In genomic region chr10:30574423-30574796, GRCh38 we compare ENCODE assay signal across 37 cellular contexts. TPM values are rescaled to one million over a fixed set of nuclear protein-coding genes. Genes with fewer than 3 reads are reported as not detected.
"Had no signal": no experiment of that assay in that cellular context is flagged by ENCODE, and none has a peak within 500 bp of the region (broad histone marks: within the 10 kb centered on the region; RNA-seq: fewer than 3 reads in every experiment).

No MANE protein-coding gene starts in this region.

- H3K9ac ChIP-seq: parathyroid adenoma had no signal

- H2AFZ ChIP-seq: parathyroid adenoma had no signal

- H3K4me3 ChIP-seq: esophagus muscularis mucosa, gastroesophageal sphincter, heart right ventricle, left lung, mucosa of descending colon, smooth muscle cell, stomach, thyroid gland, vagina had no signal

- H3K79me2 ChIP-seq: parathyroid adenoma had no signal

- DNase-seq: effector CD8-positive, alpha-beta T cell; foreskin keratinocyte; heart right ventricle; hippocampal formation; left cardiac atrium; left lung; mesenchymal stem cell; mucosa of descending colon; naive B cell; stimulated activated CD4-positive, alpha-beta T cell treated with anti-CD3 and anti-CD28 coated beads, Interleukin-2, amount 100 ng/mL, for 24 hours; stimulated activated CD4-positive, alpha-beta T cell treated with anti-CD3 and anti-CD28 coated beads, Interleukin-4, amount 100 ng/mL, for 24 hours; stimulated activated naive CD4-positive, alpha-beta T cell treated with Interleukin-2 at 50 U/mL for 16 hours; stomach; thyroid gland; trophoblast cell had no signal

- H3K9me3 ChIP-seq: mucosa of descending colon, stomach, thyroid gland, vagina had no signal

- H3K36me3 ChIP-seq: esophagus muscularis mucosa, gastroesophageal sphincter, heart right ventricle, left lung, stomach, thyroid gland, vagina had no signal

- H3K27ac ChIP-seq: esophagus muscularis mucosa, foreskin keratinocyte, gastroesophageal sphincter, parathyroid adenoma, stomach, thyroid gland, vagina had no signal

- H3K4me1 ChIP-seq: esophagus muscularis mucosa, foreskin keratinocyte, gastroesophageal sphincter, parathyroid adenoma, thyroid gland, vagina had no signal

- ATAC-seq: foreskin keratinocyte; gastroesophageal sphincter; mucosa of descending colon; natural killer cell treated with Interleukin-12 subunit alpha and Interleukin-12 subunit beta and Interleukin-15 and Interleukin-18, amount 100 ng/mL, for 72 hours; sciatic nerve; stimulated activated effector memory CD8-positive, alpha-beta T cell treated with anti-CD3 and anti-CD28 coated beads, Interleukin-12 subunit alpha, Interleukin-12 subunit beta, amount 100 ng/mL, for 72 hours had no signal

- H3K4me2 ChIP-seq: smooth muscle cell had no signal

- H3K27me3 ChIP-seq: esophagus muscularis mucosa, gastroesophageal sphincter, left lung, stomach, thyroid gland, vagina had no signal

- FAIRE-seq: endothelial cell of umbilical vein, islet of Langerhans had no signal

RNA-seq across cellular contexts. Expression of gene LYZL2, which starts 55.1 kb away (rescaled TPM):
- total RNA-seq: endothelial cell of umbilical vein; epithelial cell of proximal tubule; esophagus muscularis mucosa; fibroblast of lung; foreskin keratinocyte; gastroesophageal sphincter; heart right ventricle; kidney epithelial cell; left cardiac atrium; left lung; lower leg skin; lung microvascular endothelial cell; mesothelial cell of epicardium; mucosa of descending colon; natural killer cell treated with Interleukin-12 subunit alpha and Interleukin-12 subunit beta and Interleukin-15 and Interleukin-18, amount 100 ng/mL, for 72 hours; neural crest cell; osteoblast; progenitor cell of endocrine pancreas; sciatic nerve; smooth muscle cell; stomach; subcutaneous adipose tissue; temporal lobe; thyroid gland; ureter; vagina had no signal
- polyA plus RNA-seq: endothelial cell of umbilical vein, fibroblast of lung, foreskin keratinocyte, heart right ventricle, smooth muscle cell, stomach had no signal
